In the genomic region with DNA sequence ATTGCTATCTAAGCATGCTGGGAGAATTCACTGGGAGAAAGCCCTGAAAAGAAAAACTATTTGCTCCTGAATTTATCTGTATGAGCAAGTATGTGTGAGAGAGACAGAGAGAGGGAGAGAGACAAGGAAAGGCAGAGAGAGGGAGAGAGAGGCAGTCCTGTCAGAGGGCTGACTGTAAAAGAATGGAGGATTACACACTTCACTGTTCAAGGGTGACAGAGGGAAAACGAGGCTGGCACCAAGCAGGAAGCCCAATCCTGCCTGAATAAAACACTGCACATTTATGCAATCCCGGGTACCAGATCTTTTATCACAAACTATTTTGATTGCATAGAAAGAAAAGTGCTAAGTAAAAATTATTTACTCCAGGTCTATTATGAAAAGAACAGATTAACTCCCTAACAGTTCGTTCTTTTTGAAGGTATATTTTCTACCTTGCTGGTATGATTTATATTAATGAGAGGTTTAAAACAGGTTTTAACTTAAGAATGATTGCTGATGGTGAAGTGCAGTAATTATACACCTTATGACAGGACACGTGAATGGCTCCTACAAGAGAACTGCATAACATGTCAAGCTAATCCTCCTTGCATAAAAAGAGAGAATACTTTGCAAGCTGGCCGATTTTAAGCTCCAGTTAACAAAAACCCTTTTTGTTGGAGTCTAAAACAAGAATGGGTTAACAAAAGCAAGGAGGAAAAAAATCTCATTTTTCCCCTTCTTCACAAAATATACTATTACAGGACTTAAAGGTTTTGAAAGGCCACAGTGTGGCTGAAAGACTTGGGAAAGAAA, we compare ENCODE assay signal across 19 cellular contexts.
"Had no signal": no experiment of that assay in that cellular context is flagged by ENCODE, and none has a peak within 500 bp of the region (broad histone marks: within the 10 kb centered on the region; RNA-seq: fewer than 3 reads in every experiment).

No MANE protein-coding gene starts in this region.

- H3K27me3 ChIP-seq: esophagus squamous epithelium, gastrocnemius medialis, suprapubic skin, tibial nerve had no signal

- H3K9me3 ChIP-seq: esophagus squamous epithelium, gastrocnemius medialis, suprapubic skin, tibial nerve had no signal

- H3K4me3 ChIP-seq: coronary artery, esophagus squamous epithelium, gastrocnemius medialis, suprapubic skin, tibial nerve had no signal

- ATAC-seq: activated CD4-positive, alpha-beta T cell treated with anti-CD3 and anti-CD28 coated beads for 36 hours; gastrocnemius medialis had no signal

- H3K36me3 ChIP-seq: esophagus squamous epithelium, gastrocnemius medialis, suprapubic skin, tibial nerve had no signal

- DNase-seq: activated B cell treated with CpG ODN at 0.5 μM for 24 hours; activated CD4-positive, alpha-beta memory T cell treated with anti-CD3 and anti-CD28 coated beads for 36 hours; activated CD4-positive, alpha-beta T cell treated with anti-CD3 and anti-CD28 coated beads for 36 hours; activated naive CD4-positive, alpha-beta T cell treated with anti-CD3 and anti-CD28 coated beads for 36 hours; activated naive CD8-positive, alpha-beta T cell treated with anti-CD3 and anti-CD28 coated beads, Interleukin-2, amount 10 ng/mL, durations not matched to agents 7 days and 5 days; activated T-cell treated with anti-CD3 and anti-CD28 coated beads, Interleukin-2, amount 50 U/mL, for 48 hours; amniotic stem cell; cerebellar nuclear complex; endodermal cell; esophagus squamous epithelium; gastrocnemius medialis; hippocampal formation; kidney glomerular epithelial cell; occipital lobe; stimulated activated CD4-positive, alpha-beta T cell treated with anti-CD3 and anti-CD28 coated beads, Interleukin-12 subunit alpha, Interleukin-12 subunit beta, amount 100 ng/mL, for 4 hours; stimulated activated CD4-positive, alpha-beta T cell treated with anti-CD3 and anti-CD28 coated beads, Interleukin-4, amount 100 ng/mL, for 4 hours had no signal

- H3K27ac ChIP-seq: coronary artery, esophagus squamous epithelium, gastrocnemius medialis, suprapubic skin, tibial nerve had no signal
